ENCODE assay signal across 8 cellular contexts in the genomic region with DNA sequence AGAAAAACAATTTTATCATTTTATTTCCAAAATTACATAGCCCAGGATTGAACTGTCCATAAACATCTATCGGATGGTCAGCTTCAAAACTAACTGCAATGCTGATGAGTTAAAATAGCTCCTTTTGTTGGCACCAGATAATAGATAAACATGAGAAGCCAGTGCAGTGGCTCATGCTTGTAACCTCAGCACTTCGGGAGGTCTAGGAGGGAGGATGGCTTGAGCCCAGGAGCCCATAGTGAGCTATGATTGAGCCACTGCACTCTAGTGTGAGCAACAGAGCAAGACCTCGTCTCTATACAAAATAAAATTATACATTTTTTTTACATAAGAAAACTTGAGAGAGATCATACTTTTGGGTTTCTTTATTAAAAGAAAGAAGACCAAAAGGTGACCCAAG. TPM values are rescaled to one million over a fixed set of nuclear protein-coding genes. Genes with fewer than 3 reads are reported as not detected.
DNase-seq lines count a peak whose midpoint lies in the region; ATAC-seq and TF ChIP-seq lines count a peak whose summit lies in the region.

No MANE protein-coding gene starts in this region.

- H3K4me1 ChIP-seq in esophagus squamous epithelium: peaks cover 20 to 63% (median 32%) of the 10 kb centered on the region in 3 donors

- TF ChIP-seq CTCF in esophagus squamous epithelium (IDR thresholded peaks at IDR 0.05): no peak
- no peak for TF ChIP-seq CTCF in osteocyte (IDR thresholded peaks at IDR 0.05)
- no peak for TF ChIP-seq CTCF in GM10248 (IDR thresholded peaks at IDR 0.05; ENCODE audit: control extremely low read depth, extremely low read depth, low read depth, missing control alignments)

- no peaks in the 10 kb centered on the region for H3K36me3 ChIP-seq in esophagus squamous epithelium

- WGBS in esophagus squamous epithelium, 2 donors: 28% methylated on average over 3 of the region's 3 CpGs

- TF ChIP-seq POLR2A in esophagus squamous epithelium (IDR thresholded peaks at IDR 0.05): no peak

- no peaks in the 10 kb centered on the region for H3K9me3 Mint-ChIP-seq in osteocyte (ENCODE audit: unreplicated experiment)

- CTCF ChIA-PET in GM10248 (lab: Yijun Ruan, JAX): interaction anchor here (0.6 to 6.5 kb wide), 7 partner anchors 8 to 92 kb away, joined by 3 to 29 read pairs (median 4); no protein-coding TSS in a partner anchor

- no peaks in the 10 kb centered on the region for H3K27me3 Mint-ChIP-seq in osteocyte (ENCODE audit: unreplicated experiment)

- H3K27me3 ChIP-seq in esophagus squamous epithelium: no peaks in the 10 kb centered on the region

- H3K27ac ChIP-seq in esophagus squamous epithelium: peak overlapping the region; percentile 94 to 98 (median 96)

- H3K27ac Mint-ChIP-seq in osteocyte (ENCODE audit: unreplicated experiment): peak overlapping the region; percentile 95

- intact Hi-C loops in esophagus squamous epithelium (cut with DNase I): loop anchor here (5.0 kb wide), 1 partner anchor 46 kb away; no protein-coding TSS in a partner anchor

- H3K36me3 Mint-ChIP-seq in osteocyte (ENCODE audit: unreplicated experiment): no peaks in the 10 kb centered on the region

- peaks cover 31% of the 10 kb centered on the region for H3K4me1 Mint-ChIP-seq in osteocyte (ENCODE audit: unreplicated experiment)

- no peaks in the 10 kb centered on the region for H3K9me3 ChIP-seq in esophagus squamous epithelium

- peak overlapping the region; percentile 36 to 67 (median 62) for H3K4me3 ChIP-seq in esophagus squamous epithelium

- no peak overlapping the region for H3K4me3 Mint-ChIP-seq in osteocyte (ENCODE audit: unreplicated experiment)

- peak; percentile 32 for DNase-seq in RKO (ENCODE audit: low spot score)
- DNase-seq in esophagus squamous epithelium (lab: John Stamatoyannopoulos, UW): no peak
- no peak for DNase-seq in osteocyte (ENCODE audit: extremely low spot score, unreplicated experiment)
- DNase-seq in pons (ENCODE audit: low spot score): no peak
- no peak for DNase-seq in anterior cingulate cortex (lab: John Stamatoyannopoulos, UW)
- DNase-seq in GM10248 (ENCODE audit: extremely low spot score): no peak

- POLR2A ChIA-PET in GM10248 (lab: Yijun Ruan, JAX): no interaction called here

- ATAC-seq in GM19438 (IDR thresholded peaks at IDR 0.05; ENCODE audit: low read depth, unreplicated experiment): peak; percentile 15
- no peak for ATAC-seq in GM18868 (IDR thresholded peaks at IDR 0.05; ENCODE audit: unreplicated experiment)

RNA-seq across cellular contexts. Expression of a gene that starts 34.6 kb away (rescaled TPM):
- 100 to 1,000 TPM; 121 to 235 (median 164) TPM for total RNA-seq in esophagus squamous epithelium
- total RNA-seq in osteocyte: 9.0 and 9.2 TPM in 2 replicates

RNA-seq across cellular contexts. Expression of a gene that starts 38.6 kb away (rescaled TPM):
- total RNA-seq in esophagus squamous epithelium (10 to 100 TPM; 13.9 to 22.4 (median 15.6) TPM), osteocyte (49.4 and 58.6 TPM in 2 replicates)

Comparison
In these comparisons a context has a peak if more than half of its experiments do, and no peak if none do; other contexts are left out.
1. RNA of a gene that starts 34.6 kb away (total RNA-seq): 121 to 235 TPM in esophagus squamous epithelium; 9.0 to 9.2 TPM in osteocyte; every median in the first group is over 10 times any median in the second.